Comparison of ENCODE assay signal across 20 cellular contexts in the genomic region with DNA sequence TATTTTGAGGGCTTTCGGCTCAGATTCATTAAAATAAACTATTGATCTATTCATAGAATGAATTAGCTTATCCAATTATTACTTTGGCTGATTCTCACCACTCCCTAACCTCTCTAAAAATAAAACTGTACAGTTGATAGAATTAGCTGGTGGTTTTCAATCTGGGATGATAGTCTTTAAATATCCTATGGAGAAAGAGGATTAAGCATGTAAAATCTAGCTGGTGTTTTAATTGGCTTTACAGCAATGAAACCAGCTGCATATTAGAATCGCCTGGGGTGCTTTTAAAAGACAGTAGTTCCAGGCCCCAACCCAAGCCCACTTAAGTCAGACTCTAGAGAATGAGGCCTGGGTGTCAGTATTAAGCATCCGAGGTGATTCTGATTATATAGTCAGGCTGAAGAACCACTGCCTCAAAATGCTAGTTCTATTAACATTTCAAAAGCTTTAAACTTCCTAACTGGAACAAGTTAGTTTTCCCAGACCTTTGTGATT.
"Had no signal": no experiment of that assay in that cellular context is flagged by ENCODE, and none has a peak within 500 bp of the region (broad histone marks: within the 10 kb centered on the region; RNA-seq: fewer than 3 reads in every experiment).

No MANE protein-coding gene starts in this region.

- ATAC-seq: foreskin keratinocyte; left cardiac atrium; left ventricle myocardium superior; naive thymus-derived CD4-positive, alpha-beta T cell; right lobe of liver; stimulated activated naive B cell treated with anti-CD40 and anti-IgM and Interleukin-4, amounts not matched to agents 10 μg/mL and 1 μg/mL and 100 μg/mL, for 72 hours had no signal

- H2AFZ ChIP-seq: parathyroid adenoma had no signal

- H3K9me3 ChIP-seq: prostate gland, right lobe of liver, stomach had no signal

- H3K36me3 ChIP-seq: prostate gland, right lobe of liver had no signal

- H3K4me1 ChIP-seq: foreskin keratinocyte, parathyroid adenoma, prostate gland, right lobe of liver, stomach had no signal

- H3K27me3 ChIP-seq: foreskin keratinocyte, right lobe of liver, stomach had no signal

- DNase-seq: effector CD4-positive, alpha-beta T cell; endodermal cell; erythroblast; foreskin keratinocyte; immature natural killer cell; left cardiac atrium; left ventricle myocardium superior; mesenchymal stem cell; naive thymus-derived CD4-positive, alpha-beta T cell; nucleus accumbens; right lobe of liver; stimulated activated CD4-positive, alpha-beta T cell treated with anti-CD3 and anti-CD28 coated beads, Interleukin-2, amount 100 ng/mL, for 24 hours; stimulated activated CD4-positive, alpha-beta T cell treated with anti-CD3 and anti-CD28 coated beads, Interleukin-4, amount 100 ng/mL, for 4 hours; stimulated activated naive B cell treated with anti-CD40 and anti-IgM and Interleukin-4, amounts not matched to agents 10 μg/mL and 1 μg/mL and 100 μg/mL, for 72 hours; stomach; substantia nigra; trophoblast cell had no signal

- H3K27ac ChIP-seq: foreskin keratinocyte, parathyroid adenoma, prostate gland, right lobe of liver, stomach had no signal

- H3K9ac ChIP-seq: parathyroid adenoma had no signal

- H3K79me2 ChIP-seq: parathyroid adenoma had no signal

- H3K4me3 ChIP-seq: lung, prostate gland, right lobe of liver, stomach had no signal
